ENCODE assay signal across 2 cellular contexts in genomic region chr15:38586005-38586404, GRCh38. TPM values are rescaled to one million over a fixed set of nuclear protein-coding genes. Genes with fewer than 3 reads are reported as not detected.
"Had no signal": no experiment of that assay in that cellular context is flagged by ENCODE, and none has a peak within 500 bp of the region (broad histone marks: within the 10 kb centered on the region; RNA-seq: fewer than 3 reads in every experiment).

No MANE protein-coding gene starts in this region.

RNA-seq across cellular contexts. Expression of gene RASGRP1, which starts 21.4 kb away (rescaled TPM):
- total RNA-seq: fibroblast of lung, foreskin keratinocyte had no signal
- polyA plus RNA-seq: foreskin keratinocyte had no signal
